7 cellular contexts compared by ENCODE assay signal in the genomic region with DNA sequence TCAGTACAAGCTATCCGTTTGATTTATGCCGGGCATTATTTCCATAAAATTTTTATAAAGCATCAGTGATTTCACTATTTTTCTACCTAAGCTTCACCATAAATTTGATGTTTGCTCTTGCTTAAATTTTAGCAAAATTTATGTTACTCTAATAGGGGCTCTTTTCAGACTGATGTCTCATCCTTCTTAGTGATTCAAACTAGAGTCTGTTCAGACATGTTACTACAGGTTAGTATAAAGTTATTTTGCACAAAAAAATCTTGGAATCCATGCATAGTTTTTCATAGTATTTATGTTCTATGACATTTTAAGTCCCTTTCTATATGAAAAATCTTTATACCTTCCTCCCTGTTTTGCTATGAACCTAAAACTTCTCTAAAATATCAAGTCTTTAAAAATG.
"Had no signal": no experiment of that assay in that cellular context is flagged by ENCODE, and none has a peak within 500 bp of the region (broad histone marks: within the 10 kb centered on the region; RNA-seq: fewer than 3 reads in every experiment).

No MANE protein-coding gene starts in this region.

- H3K4me1 ChIP-seq: HAP-1 had no signal

- H3K4me3 ChIP-seq: GM23338, HAP-1, K562 had no signal

- H3K27ac Mint-ChIP-seq: GM23338, HFFc6 had no signal

- DNase-seq: H7, HFFc6, IMR-90 had no signal

- H3K4me3 Mint-ChIP-seq: GM23338, HFFc6 had no signal

- H3K9me3 Mint-ChIP-seq: GM23338 had no signal

- H3K4me1 Mint-ChIP-seq: GM23338 had no signal

- H3K9me3 ChIP-seq: HAP-1 had no signal

- H3K27ac ChIP-seq: HL-60 had no signal

- H3K36me3 ChIP-seq: HAP-1 had no signal
